19 cellular contexts compared by ENCODE assay signal in the genomic region with DNA sequence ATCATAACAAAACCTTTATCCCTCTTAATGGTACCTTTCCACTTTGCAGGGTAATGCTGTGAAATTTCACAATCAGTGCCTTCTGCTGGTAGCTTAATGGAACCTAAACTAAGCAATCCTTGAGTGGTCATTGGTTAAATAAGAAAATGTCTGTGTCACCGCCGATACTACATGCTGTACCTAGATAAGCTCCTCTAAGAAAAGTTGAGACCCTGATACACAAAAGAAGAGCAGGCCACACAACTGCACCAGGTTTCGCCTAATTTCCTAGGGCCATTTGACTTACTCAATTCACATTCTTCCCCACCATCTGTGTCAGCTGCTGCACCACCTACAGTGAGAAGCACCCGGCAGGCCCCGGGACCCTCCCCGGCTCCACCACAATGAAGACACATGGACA. TPM values are rescaled to one million over a fixed set of nuclear protein-coding genes. Genes with fewer than 3 reads are reported as not detected.
DNase-seq lines count a peak whose midpoint lies in the region; ATAC-seq, FAIRE-seq and TF ChIP-seq lines count a peak whose summit lies in the region.
"Had no signal": no experiment of that assay in that cellular context is flagged by ENCODE, and none has a peak within 500 bp of the region (broad histone marks: within the 10 kb centered on the region; RNA-seq: fewer than 3 reads in every experiment).

No MANE protein-coding gene starts in this region.

- H3K4me2 ChIP-seq in K562 (ENCODE audit: insufficient read depth, low read length) (peak overlapping the region; percentile 47; the same call in 1 of the 2 replicates), trophoblast cell (ENCODE audit: low read length) (no peak overlapping the region)
- H3K4me2 ChIP-seq: GM23338 had no signal

- FAIRE-seq in K562 (lab: Jason Lieb, UNC), result peak; percentile 79
- FAIRE-seq: H54 had no signal

- H2BK120ac ChIP-seq in trophoblast cell (ENCODE audit: insufficient read depth, low read length, poor library complexity), result no peak overlapping the region

- H3K9me1 ChIP-seq in K562 (ENCODE audit: control insufficient read depth, insufficient read depth, low read length), result no peaks in the 10 kb centered on the region

- H3K18ac ChIP-seq in trophoblast cell (ENCODE audit: low read length), result no peak overlapping the region

- peak overlapping the region; percentile 41 for H2AFZ ChIP-seq in K562 (ENCODE audit: low read depth, low read length)
- no peak overlapping the region for H2AFZ ChIP-seq in trophoblast cell (ENCODE audit: insufficient read depth, low read length, poor library complexity)
- H2AFZ ChIP-seq: GM23338 had no signal

- H3K27ac ChIP-seq in K562 (ENCODE audit: extremely low read depth, low read depth, low read length), result no peak overlapping the region
- no peak overlapping the region for H3K27ac ChIP-seq in trophoblast cell (ENCODE audit: low read depth, low read length)

- H3K9me3 ChIP-seq in K562 (replicated peaks; ENCODE audit: control insufficient read depth, insufficient read depth, low read depth, low read length) (no peaks in the 10 kb centered on the region), trophoblast cell (ENCODE audit: insufficient read depth, low read depth, low read length) (peaks cover 15% of the 10 kb centered on the region)

- POLR2A ChIA-PET in K562 (lab: Yijun Ruan, JAX), result interaction anchor here (0.6 to 1.6 kb wide), 9 partner anchors 9 to 724 kb away, joined by 3 to 11 read pairs (median 4); a partner anchor contains a TSS

- 9% methylated on average over 6 of the region's 6 CpGs for WGBS in K562 (ENCODE audit: insufficient coverage, low coverage, missing lambda C conversion rate)
- no CpG with 5 or more reads among the region's 6 CpGs for WGBS in trophoblast cell (ENCODE audit: extremely low coverage, insufficient coverage, insufficient read length)

- in situ Hi-C loops in K562 (cut with MboI), result no loop called here

- H3K79me1 ChIP-seq in trophoblast cell (ENCODE audit: low read length), result no peaks in the 10 kb centered on the region

- no peak overlapping the region for H4K91ac ChIP-seq in trophoblast cell (ENCODE audit: low read depth, low read length)

- H2BK12ac ChIP-seq in trophoblast cell (ENCODE audit: low read length), result no peak overlapping the region

- intact Hi-C loops in K562 (cut with micrococcal nuclease), result no loop called here

- CTCF ChIA-PET in K562 (lab: Yijun Ruan, JAX; ENCODE audit: low intra/inter-chr PET ratio), result no interaction called here

- H3K4me1 ChIP-seq in K562 (replicated peaks in 1 of 2; ENCODE audit: control insufficient read depth in 2 of 2, insufficient read depth in 2 of 2, low read length in 2 of 2), result peaks cover 5 to 9% of the 10 kb centered on the region in 2 experiments; a peak in 4 of 5 replicates
- H3K4me1 ChIP-seq in trophoblast cell (ENCODE audit: control insufficient read depth in 1 of 2, insufficient read depth in 2 of 2, low read length in 2 of 2), result no peaks in the 10 kb centered on the region
- H3K4me1 ChIP-seq: BE2C had no signal

- TF ChIP-seq EP300 in K562 (IDR thresholded peaks at IDR 0.05; ENCODE audit: low read length), result peak; percentile 41; the same call in 1 of the 2 replicates

- no peak overlapping the region for H3K23ac ChIP-seq in trophoblast cell (ENCODE audit: low read length)

- DNase-seq in Ammon's horn (ENCODE audit: low spot score) (peak; percentile 0), DMS 273 treated with DMSO at 0.1 percent for 48 hours (lab: John Stamatoyannopoulos, UW) (peak; percentile 35), K562 (ENCODE audit: extremely low read depth in 1 of 4, low spot score in 3 of 4) (peak; percentile 40 to 78 (median 60)), trophoblast cell (peak; percentile 36 to 76)
- DNase-seq in activated naive CD4-positive, alpha-beta T cell (lab: John Stamatoyannopoulos, UW), result no peak
- DNase-seq: BE2C; C1 segment of cervical spinal cord; CD4-positive, CD25-positive, alpha-beta regulatory T cell; CD8-positive, alpha-beta memory T cell; COR-L47; DMS153; DMS79; GDM1; HFFc6; KBM-7 had no signal

- no peaks in the 10 kb centered on the region for H4K20me1 ChIP-seq in K562 (replicated peaks; ENCODE audit: control insufficient read depth, insufficient read depth, low read length)

- TF ChIP-seq POLR2A in K562 (conservative IDR thresholded peaks at IDR 0.05), result no peak

- no peak overlapping the region for H2AK5ac ChIP-seq in trophoblast cell (ENCODE audit: low read length)

- peak; percentile 91 for ATAC-seq in K562
- no peak for ATAC-seq in HG03175 (IDR thresholded peaks at IDR 0.05; ENCODE audit: unreplicated experiment)
- ATAC-seq: GM23338, HCT116 had no signal

- no peak overlapping the region for H3K4me3 ChIP-seq in K562
- H3K4me3 ChIP-seq in trophoblast cell (ENCODE audit: low read depth, low read length), result no peak overlapping the region
- H3K4me3 ChIP-seq: GM23338 had no signal

- H3K4ac ChIP-seq in trophoblast cell (ENCODE audit: low read depth, low read length), result no peak overlapping the region

- TF ChIP-seq CTCF in K562 (IDR thresholded peaks at IDR 0.05 in 2 of 3, conservative IDR thresholded peaks at IDR 0.05 in 1 of 3; ENCODE audit: insufficient read depth in 2 of 3, low read depth in 1 of 3, low read length in 3 of 3), result no peak

- no TSS peak for BruUV-seq in K562 (replicated peaks; lab: Mats Ljungman, UMichigan)

- H2BK5ac ChIP-seq in trophoblast cell (ENCODE audit: low read depth, low read length, poor library complexity), result no peak overlapping the region

- no peaks in the 10 kb centered on the region for H3K79me2 ChIP-seq in K562 (ENCODE audit: control insufficient read depth, insufficient read depth, low read length)
- H3K79me2 ChIP-seq in trophoblast cell (ENCODE audit: control insufficient read depth, insufficient read depth, low read length, poor library complexity), result no peaks in the 10 kb centered on the region

- no peak overlapping the region for H4K12ac ChIP-seq in trophoblast cell (ENCODE audit: low read depth, low read length)

- H4K8ac ChIP-seq in trophoblast cell (ENCODE audit: low read depth, low read length), result no peak overlapping the region

- H3K36me3 ChIP-seq in K562 (ENCODE audit: control insufficient read depth, insufficient read depth, low read length) (no peaks in the 10 kb centered on the region), trophoblast cell (ENCODE audit: control insufficient read depth in 1 of 2, insufficient read depth in 2 of 2, low read length in 2 of 2) (no peaks in the 10 kb centered on the region)
- H3K36me3 ChIP-seq: BE2C had no signal

- H3K9ac ChIP-seq in K562 (ENCODE audit: insufficient read depth in 1 of 2, low read depth in 2 of 2, low read length in 2 of 2), result no peak overlapping the region
- no peak overlapping the region for H3K9ac ChIP-seq in trophoblast cell (ENCODE audit: low read length)

- H3K27me3 ChIP-seq in K562 (ENCODE audit: control insufficient read depth in 2 of 2, insufficient read depth in 2 of 2, low read length in 2 of 2), result no peaks in the 10 kb centered on the region
- no peaks in the 10 kb centered on the region for H3K27me3 ChIP-seq in trophoblast cell (ENCODE audit: insufficient read depth, low read length)
- H3K27me3 ChIP-seq: BE2C had no signal

- TF ChIP-seq RAD21 in K562 (CRISPR knock-in tag; conservative IDR thresholded peaks at IDR 0.05 in 1 of 2, IDR thresholded peaks at IDR 0.05 in 1 of 2), result no peak

- H3K14ac ChIP-seq in trophoblast cell (ENCODE audit: low read length), result no peak overlapping the region

RNA-seq across cellular contexts. Expression of a gene that starts 9.0 kb away (rescaled TPM):
- total RNA-seq in K562 (2011; cell fraction: chromatin; rRNA removed; ENCODE audit: low replicate concordance), result 59.6 and 137 TPM in 2 replicates
- total RNA-seq in K562 (2011; cell fraction: nucleolus; rRNA removed), result 95.8 and 97.7 TPM in 2 replicates
- 83.2 and 87.5 TPM in 2 replicates for total RNA-seq in K562 (2011; cell fraction: nucleoplasm; rRNA removed)
- 532 and 564 TPM in 2 replicates for total RNA-seq in K562 (2014; rRNA removed)
- total RNA-seq in K562 (2014; rRNA removed; fragmentation: Illumina TruSeq; extraction: Trizol), result 132 and 198 TPM in 2 replicates
- total RNA-seq in K562 (2015; rRNA removed; fragmentation: Illumina TruSeq; extraction: Trizol), result 363 and 368 TPM in 2 replicates
- 302 and 324 TPM in 2 replicates for total RNA-seq in K562 (2021)
- polyA plus RNA-seq in K562 (2011; rRNA removed), result 235 TPM in 2 replicates
- 308 and 335 TPM in 2 replicates for polyA plus RNA-seq in K562 (2011; cell fraction: cytosol; rRNA removed)
- 223 and 253 TPM in 2 replicates for polyA plus RNA-seq in K562 (2011; cell fraction: nucleus; rRNA removed)
- 389 and 638 TPM in 2 replicates for polyA plus RNA-seq in K562 (2012)
- polyA plus RNA-seq in K562 (2014; fragmentation: Illumina TruSeq; extraction: Trizol), result 318 and 384 TPM in 2 replicates
- 100 to 1,000 TPM in 1 of 2 experiments, 10 to 100 TPM in 1; 81.0 to 108 TPM for polyA plus RNA-seq in K562 (2014; fragmentation: Nextera tagmentation; extraction: Ambion mirVana)
- polyA plus RNA-seq in K562 (2014; rRNA removed), result 526 and 558 TPM in 2 replicates
- 128 and 129 TPM in 2 replicates for polyA minus RNA-seq in K562 (2011; rRNA and poly(A)+ RNA removed)
- polyA minus RNA-seq in K562 (2011; cell fraction: cytosol; rRNA and poly(A)+ RNA removed), result 82.8 and 116 TPM in 2 replicates
- 37.3 and 41.4 TPM in 2 replicates for polyA minus RNA-seq in K562 (2011; cell fraction: nucleus; rRNA and poly(A)+ RNA removed)
- polyA plus RNA-seq in trophoblast cell (2013), result 473 and 476 TPM in 2 replicates

RNA-seq across cellular contexts. Expression of a gene that starts 11.2 kb away (rescaled TPM):
- 25.3 and 98.2 TPM in 2 replicates for total RNA-seq in K562 (2011; cell fraction: chromatin; rRNA removed; ENCODE audit: low replicate concordance)
- total RNA-seq in K562 (2011; cell fraction: nucleolus; rRNA removed), result 71.7 TPM in 2 replicates
- total RNA-seq in K562 (2011; cell fraction: nucleoplasm; rRNA removed), result 30.2 and 33.8 TPM in 2 replicates
- total RNA-seq in K562 (2014; rRNA removed) (26.8 and 33.3 TPM in 2 replicates), K562 (2014; rRNA removed; fragmentation: Illumina TruSeq; extraction: Trizol) (5.9 and 9.1 TPM in 2 replicates), K562 (2015; rRNA removed; fragmentation: Illumina TruSeq; extraction: Trizol) (26.6 and 28.2 TPM in 2 replicates), K562 (2021) (44.5 and 45.2 TPM in 2 replicates)
- polyA plus RNA-seq in K562 (2011; rRNA removed) (17.3 and 24.9 TPM in 2 replicates), K562 (2014; fragmentation: Illumina TruSeq; extraction: Trizol) (18.0 and 28.7 TPM in 2 replicates), K562 (2014; fragmentation: Nextera tagmentation; extraction: Ambion mirVana) (under 1 TPM; 0.24 to 0.81 TPM), K562 (2014; rRNA removed) (33.6 and 44.2 TPM in 2 replicates)
- 21.6 and 32.3 TPM in 2 replicates for polyA plus RNA-seq in K562 (2011; cell fraction: cytosol; rRNA removed)
- polyA plus RNA-seq in K562 (2011; cell fraction: nucleus; rRNA removed), result 26.6 and 36.1 TPM in 2 replicates
- polyA plus RNA-seq in K562 (2012), result 22.1 and 24.0 TPM in 2 replicates
- polyA minus RNA-seq in K562 (2011; rRNA and poly(A)+ RNA removed), result 9.8 and 14.7 TPM in 2 replicates
- 26.8 and 28.5 TPM in 2 replicates for polyA minus RNA-seq in K562 (2011; cell fraction: cytosol; rRNA and poly(A)+ RNA removed)
- 22.8 and 24.9 TPM in 2 replicates for polyA minus RNA-seq in K562 (2011; cell fraction: nucleus; rRNA and poly(A)+ RNA removed)
- polyA plus RNA-seq in trophoblast cell (2013), result 14.2 and 14.4 TPM in 2 replicates

RNA-seq across cellular contexts. Expression of a gene that starts 23.0 kb away (rescaled TPM):
- total RNA-seq in K562 (2011; cell fraction: chromatin; rRNA removed; ENCODE audit: low replicate concordance), result 9.8 and 44.0 TPM in 2 replicates
- 38.6 and 45.4 TPM in 2 replicates for total RNA-seq in K562 (2011; cell fraction: nucleolus; rRNA removed)
- 15.4 and 16.5 TPM in 2 replicates for total RNA-seq in K562 (2011; cell fraction: nucleoplasm; rRNA removed)
- total RNA-seq in K562 (2014; rRNA removed), result 4.5 and 7.1 TPM in 2 replicates
- total RNA-seq in K562 (2014; rRNA removed; fragmentation: Illumina TruSeq; extraction: Trizol), result 0.10 and 0.47 TPM in 2 replicates
- total RNA-seq in K562 (2015; rRNA removed; fragmentation: Illumina TruSeq; extraction: Trizol), result 2.9 and 3.6 TPM in 2 replicates
- 9.6 and 11.0 TPM in 2 replicates for total RNA-seq in K562 (2021)
- polyA plus RNA-seq in K562 (2011; rRNA removed), result 1.3 and 3.6 TPM in 2 replicates
- polyA plus RNA-seq in K562 (2011; cell fraction: cytosol; rRNA removed), result 0.74 and 2.6 TPM in 2 replicates
- 45.8 and 94.5 TPM in 2 replicates for polyA plus RNA-seq in K562 (2011; cell fraction: nucleus; rRNA removed)
- 6.9 and 15.2 TPM in 2 replicates for polyA plus RNA-seq in K562 (2012)
- 1.5 and 2.2 TPM in 2 replicates for polyA plus RNA-seq in K562 (2014; fragmentation: Illumina TruSeq; extraction: Trizol)
- under 1 TPM; 0.03 to 0.18 TPM for polyA plus RNA-seq in K562 (2014; fragmentation: Nextera tagmentation; extraction: Ambion mirVana)
- polyA plus RNA-seq in K562 (2014; rRNA removed), result 7.9 and 10.8 TPM in 2 replicates
- 0.06 and 0.21 TPM in 2 replicates for polyA minus RNA-seq in K562 (2011; rRNA and poly(A)+ RNA removed)
- polyA minus RNA-seq in K562 (2011; cell fraction: cytosol; rRNA and poly(A)+ RNA removed), result 1.1 and 1.5 TPM in 2 replicates
- polyA minus RNA-seq in K562 (2011; cell fraction: nucleus; rRNA and poly(A)+ RNA removed), result 5.0 and 5.6 TPM in 2 replicates
- polyA plus RNA-seq in trophoblast cell (2013), result 3.2 and 3.4 TPM in 2 replicates
- polyA plus RNA-seq: CD8-positive, alpha-beta memory T cell had no signal

RNA-seq across cellular contexts. Expression of a gene that starts 25.9 kb away (rescaled TPM):
- total RNA-seq in K562 (2011; cell fraction: chromatin; rRNA removed; ENCODE audit: low replicate concordance), result 45.1 and 180 TPM in 2 replicates
- total RNA-seq in K562 (2011; cell fraction: nucleolus; rRNA removed), result 169 and 176 TPM in 2 replicates
- 73.7 and 101 TPM in 2 replicates for total RNA-seq in K562 (2011; cell fraction: nucleoplasm; rRNA removed)
- total RNA-seq in K562 (2014; rRNA removed), result 114 and 142 TPM in 2 replicates
- total RNA-seq in K562 (2014; rRNA removed; fragmentation: Illumina TruSeq; extraction: Trizol), result 16.4 and 20.9 TPM in 2 replicates
- total RNA-seq in K562 (2015; rRNA removed; fragmentation: Illumina TruSeq; extraction: Trizol), result 93.0 and 96.7 TPM in 2 replicates
- 126 and 135 TPM in 2 replicates for total RNA-seq in K562 (2021)
- 50.9 and 84.3 TPM in 2 replicates for polyA plus RNA-seq in K562 (2011; rRNA removed)
- 137 and 211 TPM in 2 replicates for polyA plus RNA-seq in K562 (2011; cell fraction: cytosol; rRNA removed)
- polyA plus RNA-seq in K562 (2011; cell fraction: nucleus; rRNA removed), result 314 and 360 TPM in 2 replicates
- polyA plus RNA-seq in K562 (2012), result 124 and 150 TPM in 2 replicates
- polyA plus RNA-seq in K562 (2014; fragmentation: Illumina TruSeq; extraction: Trizol), result 80.2 and 98.6 TPM in 2 replicates
- 100 to 1,000 TPM; 131 to 166 TPM for polyA plus RNA-seq in K562 (2014; fragmentation: Nextera tagmentation; extraction: Ambion mirVana)
- polyA plus RNA-seq in K562 (2014; rRNA removed), result 129 and 161 TPM in 2 replicates
- polyA minus RNA-seq in K562 (2011; rRNA and poly(A)+ RNA removed), result 7.0 and 7.2 TPM in 2 replicates
- 19.4 and 27.9 TPM in 2 replicates for polyA minus RNA-seq in K562 (2011; cell fraction: cytosol; rRNA and poly(A)+ RNA removed)
- 31.0 and 41.3 TPM in 2 replicates for polyA minus RNA-seq in K562 (2011; cell fraction: nucleus; rRNA and poly(A)+ RNA removed)
- polyA plus RNA-seq in trophoblast cell (2013), result 136 and 146 TPM in 2 replicates

RNA-seq across cellular contexts. Expression of a gene that starts 32.9 kb away (rescaled TPM):
- 3.5 and 12.8 TPM in 2 replicates for total RNA-seq in K562 (2011; cell fraction: chromatin; rRNA removed; ENCODE audit: low replicate concordance)
- 13.2 and 13.6 TPM in 2 replicates for total RNA-seq in K562 (2011; cell fraction: nucleolus; rRNA removed)
- total RNA-seq in K562 (2011; cell fraction: nucleoplasm; rRNA removed), result 7.8 and 10.9 TPM in 2 replicates
- total RNA-seq in K562 (2014; rRNA removed) (2.0 and 2.8 TPM in 2 replicates), K562 (2014; rRNA removed; fragmentation: Illumina TruSeq; extraction: Trizol) (0.07 TPM in 1 of 2 replicates, not detected in the other), K562 (2015; rRNA removed; fragmentation: Illumina TruSeq; extraction: Trizol) (0.83 and 0.94 TPM in 2 replicates), K562 (2021) (3.2 TPM in 2 replicates)
- polyA plus RNA-seq in K562 (2011; rRNA removed) (0.46 and 1.1 TPM in 2 replicates), K562 (2014; fragmentation: Illumina TruSeq; extraction: Trizol) (0.06 and 0.54 TPM in 2 replicates), K562 (2014; fragmentation: Nextera tagmentation; extraction: Ambion mirVana) (under 1 TPM in 1 of 2 experiments, not detected in 1; 0.01 TPM), K562 (2014; rRNA removed) (2.2 and 3.7 TPM in 2 replicates)
- polyA plus RNA-seq in K562 (2011; cell fraction: cytosol; rRNA removed), result 0.49 and 1.00 TPM in 2 replicates
- 11.7 and 16.6 TPM in 2 replicates for polyA plus RNA-seq in K562 (2011; cell fraction: nucleus; rRNA removed)
- polyA plus RNA-seq in K562 (2012), result 2.1 and 4.3 TPM in 2 replicates
- 0.11 and 0.12 TPM in 2 replicates for polyA minus RNA-seq in K562 (2011; rRNA and poly(A)+ RNA removed)
- 0.86 and 1.3 TPM in 2 replicates for polyA minus RNA-seq in K562 (2011; cell fraction: cytosol; rRNA and poly(A)+ RNA removed)
- 2.6 and 3.0 TPM in 2 replicates for polyA minus RNA-seq in K562 (2011; cell fraction: nucleus; rRNA and poly(A)+ RNA removed)
- polyA plus RNA-seq in trophoblast cell (2013), result 1.1 and 1.2 TPM in 2 replicates

Comparison
In these comparisons a context has a peak if more than half of its experiments do, and no peak if none do; other contexts are left out.
1. DNase-seq: peak in Ammon's horn (single experiment), DMS 273 treated with DMSO at 0.1 percent for 48 hours (single experiment), K562 (4 of 4) and trophoblast cell (2 of 2); none in activated naive CD4-positive, alpha-beta T cell (0 of 4).